ENCODE assay signal across 2 cellular contexts in genomic region chr13:41751277-41751676, GRCh38.
TF ChIP-seq lines count a peak whose summit lies in the region.

No MANE protein-coding gene starts in this region.

TF ChIP-seq in HEK293, 187 proteins besides CTCF, POLR2A, EP300 and RAD21 (continued from another document):
- peak; percentile 61 for TF ChIP-seq PRDM6 (tag by site-specific recombination; IDR thresholded peaks at IDR 0.05)

TF ChIP-seq in K562, 482 proteins besides CTCF, POLR2A, EP300 and RAD21 (continued from another document):
- TF ChIP-seq ZBTB11 (CRISPR knock-in tag; IDR thresholded peaks at IDR 0.05) (no peak), SMARCA4 (IDR thresholded peaks at IDR 0.05) (peak; percentile 40; the same call in 1 of the 2 replicates), FIP1L1 (IDR thresholded peaks at IDR 0.05; ENCODE audit: low read depth, low read length, poor library complexity, severe bottlenecking) (no peak), KDM2B (CRISPR knock-in tag; IDR thresholded peaks at IDR 0.05) (no peak), ETV6 (IDR thresholded peaks at IDR 0.05; ENCODE audit: borderline replicate concordance in 1 of 2, low read depth in 2 of 2, low read length in 1 of 2) (no peak), ETV6 (CRISPR knock-in tag; IDR thresholded peaks at IDR 0.05; ENCODE audit: borderline replicate concordance) (no peak), JUN (IDR thresholded peaks at IDR 0.05; ENCODE audit: borderline replicate concordance, low read depth, low read length) (0 out of 2 replicates have a peak, but pooled peaks have one; percentile 16), JUN (CRISPR knock-in tag; IDR thresholded peaks at IDR 0.05; ENCODE audit: borderline replicate concordance) (no peak), FOSL1 (tag; conservative IDR thresholded peaks at IDR 0.05) (peak; percentile 66), ATF3 (IDR thresholded peaks at IDR 0.05) (peak; percentile 70), ATF3 (CRISPR knock-in tag; conservative IDR thresholded peaks at IDR 0.05) (no peak), JUND (IDR thresholded peaks at IDR 0.05; ENCODE audit: borderline replicate concordance, low read depth, low read length) (peak; percentile 71), JUND (tag; IDR thresholded peaks at IDR 0.05; ENCODE audit: borderline replicate concordance, low read depth, low read length) (no peak; the same call in 2 of the 3 replicates)
